In genomic region chr15:99425666-99426301, GRCh38 we compare ENCODE assay signal across 9 cellular contexts.
DNase-seq lines count a peak whose midpoint lies in the region; ATAC-seq and TF ChIP-seq lines count a peak whose summit lies in the region.
"Had no signal": no experiment of that assay in that cellular context is flagged by ENCODE, and none has a peak within 500 bp of the region (broad histone marks: within the 10 kb centered on the region; RNA-seq: fewer than 3 reads in every experiment).

No MANE protein-coding gene starts in this region.

- TF ChIP-seq CTCF in fibroblast of villous mesenchyme (IDR thresholded peaks at IDR 0.05; ENCODE audit: insufficient read depth, low read depth, low read length), result peak; percentile 22

- no peaks in the 10 kb centered on the region for H3K36me3 ChIP-seq in rectal smooth muscle tissue (ENCODE audit: control insufficient read depth, insufficient read depth, low read length)

- H3K4me1 Mint-ChIP-seq in T-helper 2 cell treated with Interferon-gamma antibody and Interleukin-4, amounts not matched to agents 5 μg/mL and 100 μg/mL, for 36 hours (ENCODE audit: low read depth), result peaks cover 40% of the 10 kb centered on the region
- H3K4me1 Mint-ChIP-seq in stimulated activated effector memory CD8-positive, alpha-beta T cell treated with anti-CD3 and anti-CD28 coated beads, Interleukin-12 subunit alpha, Interleukin-12 subunit beta, amount 100 ng/mL, for 72 hours, result peaks cover 30% of the 10 kb centered on the region

- H3K27ac ChIP-seq in rectal smooth muscle tissue (ENCODE audit: low read depth, low read length), result peak overlapping the region; percentile 76

- H3K27ac Mint-ChIP-seq in T-helper 2 cell treated with Interferon-gamma antibody and Interleukin-4, amounts not matched to agents 5 μg/mL and 100 μg/mL, for 36 hours, result peak overlapping the region; percentile 99
- H3K27ac Mint-ChIP-seq in stimulated activated effector memory CD8-positive, alpha-beta T cell treated with anti-CD3 and anti-CD28 coated beads, Interleukin-12 subunit alpha, Interleukin-12 subunit beta, amount 100 ng/mL, for 72 hours, result no peak overlapping the region

- peaks cover 5% of the 10 kb centered on the region for H3K9me3 Mint-ChIP-seq in T-helper 2 cell treated with Interferon-gamma antibody and Interleukin-4, amounts not matched to agents 5 μg/mL and 100 μg/mL, for 36 hours
- no peaks in the 10 kb centered on the region for H3K9me3 Mint-ChIP-seq in stimulated activated effector memory CD8-positive, alpha-beta T cell treated with anti-CD3 and anti-CD28 coated beads, Interleukin-12 subunit alpha, Interleukin-12 subunit beta, amount 100 ng/mL, for 72 hours

- no peaks in the 10 kb centered on the region for H3K27me3 Mint-ChIP-seq in T-helper 2 cell treated with Interferon-gamma antibody and Interleukin-4, amounts not matched to agents 5 μg/mL and 100 μg/mL, for 36 hours (ENCODE audit: low read depth)

- H3K4me3 Mint-ChIP-seq in T-helper 2 cell treated with Interferon-gamma antibody and Interleukin-4, amounts not matched to agents 5 μg/mL and 100 μg/mL, for 36 hours, result peak overlapping the region; percentile 18
- no peak overlapping the region for H3K4me3 Mint-ChIP-seq in stimulated activated effector memory CD8-positive, alpha-beta T cell treated with anti-CD3 and anti-CD28 coated beads, Interleukin-12 subunit alpha, Interleukin-12 subunit beta, amount 100 ng/mL, for 72 hours

- peaks cover 4% of the 10 kb centered on the region for H3K36me3 Mint-ChIP-seq in T-helper 2 cell treated with Interferon-gamma antibody and Interleukin-4, amounts not matched to agents 5 μg/mL and 100 μg/mL, for 36 hours (ENCODE audit: low read depth)
- H3K36me3 Mint-ChIP-seq in stimulated activated effector memory CD8-positive, alpha-beta T cell treated with anti-CD3 and anti-CD28 coated beads, Interleukin-12 subunit alpha, Interleukin-12 subunit beta, amount 100 ng/mL, for 72 hours, result peaks cover 6% of the 10 kb centered on the region

- no peaks in the 10 kb centered on the region for H3K27me3 ChIP-seq in rectal smooth muscle tissue (ENCODE audit: control insufficient read depth, insufficient read depth, low read length)

- H3K4me1 ChIP-seq in rectal smooth muscle tissue (ENCODE audit: control insufficient read depth, insufficient read depth, low read length), result peaks cover 14% of the 10 kb centered on the region

- no peak for DNase-seq in T-helper 2 cell treated with Interferon-gamma antibody and Interleukin-4, amounts not matched to agents 5 μg/mL and 100 μg/mL, for 36 hours (ENCODE audit: low spot score)
- DNase-seq in fibroblast of villous mesenchyme (ENCODE audit: low read depth), result no peak
- no peak for DNase-seq in stimulated activated effector memory CD8-positive, alpha-beta T cell treated with anti-CD3 and anti-CD28 coated beads, Interleukin-12 subunit alpha, Interleukin-12 subunit beta, amount 100 ng/mL, for 72 hours (ENCODE audit: low spot score in 2 of 2)
- no peak for DNase-seq in activated gamma-delta T cell (lab: John Stamatoyannopoulos, UW)
- DNase-seq in DMS79 (lab: John Stamatoyannopoulos, UW), result no peak
- DNase-seq: Karpas-422 had no signal

- H3K4me3 ChIP-seq in fibroblast of villous mesenchyme (ENCODE audit: low read depth, low read length) (no peak overlapping the region), rectal smooth muscle tissue (ENCODE audit: low read length) (no peak overlapping the region)

- ATAC-seq in GM19397 (IDR thresholded peaks at IDR 0.05; ENCODE audit: unreplicated experiment) (peak; percentile 8), GM18873 (IDR thresholded peaks at IDR 0.05; ENCODE audit: low FRiP score, unreplicated experiment) (no peak)
- no peak for ATAC-seq in stimulated activated effector memory CD8-positive, alpha-beta T cell treated with anti-CD3 and anti-CD28 coated beads, Interleukin-12 subunit alpha, Interleukin-12 subunit beta, amount 100 ng/mL, for 72 hours

- H3K9ac ChIP-seq in rectal smooth muscle tissue (ENCODE audit: low read length), result peak overlapping the region; percentile 24
